33 cellular contexts compared by ENCODE assay signal in the genomic region with DNA sequence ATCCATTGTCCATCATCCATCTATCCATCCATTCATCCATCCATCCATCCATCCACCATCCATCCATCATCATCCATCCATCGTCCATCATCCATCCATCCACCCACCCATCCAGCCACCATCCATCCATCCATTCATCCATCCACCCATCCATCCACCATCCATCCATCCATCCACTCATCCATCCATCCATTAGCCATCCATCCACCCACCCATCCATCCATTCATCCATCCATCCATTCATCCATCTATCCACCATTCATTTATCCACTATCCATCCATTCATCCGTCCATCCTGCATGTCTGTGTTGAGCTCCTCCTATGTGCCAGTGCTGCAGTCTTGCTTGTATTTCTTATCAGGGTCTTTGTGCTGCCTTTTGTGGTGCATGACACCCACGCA. TPM values are rescaled to one million over a fixed set of nuclear protein-coding genes. Genes with fewer than 3 reads are reported as not detected.
"Had no signal": no experiment of that assay in that cellular context is flagged by ENCODE, and none has a peak within 500 bp of the region (broad histone marks: within the 10 kb centered on the region; RNA-seq: fewer than 3 reads in every experiment).

No MANE protein-coding gene starts in this region.

- ATAC-seq: activated CD8-positive, alpha-beta T cell treated with anti-CD3 and anti-CD28 coated beads for 36 hours; activated naive CD8-positive, alpha-beta T cell treated with anti-CD3 and anti-CD28 coated beads, Interleukin-2, amount 50 U/mL, for 24 hours; activated T-cell treated with anti-CD3 and anti-CD28 coated beads, Interleukin-2, amount 50 U/mL, for 4 hours; activated T-cell treated with anti-CD3 and anti-CD28 coated beads, Interleukin-2, amount 50 U/mL, for 72 hours had no signal

- FAIRE-seq: TTC549 had no signal

- H3K36me3 ChIP-seq: ascending aorta, cardiac muscle cell had no signal

- H3K27ac ChIP-seq: ascending aorta, cardiac muscle cell, VCaP had no signal

- H3K27me3 ChIP-seq: ascending aorta, cardiac muscle cell had no signal

- H3K9me3 ChIP-seq: ascending aorta had no signal

- H3K4me3 ChIP-seq: ascending aorta, cardiac muscle cell had no signal

- DNase-seq: activated B cell treated with CpG ODN at 0.5 μM for 24 hours; activated CD4-positive, alpha-beta memory T cell treated with anti-CD3 and anti-CD28 coated beads for 36 hours; activated CD4-positive, alpha-beta T cell treated with anti-CD3 and anti-CD28 coated beads for 4 hours; activated CD4-positive, alpha-beta T cell treated with anti-CD3 and anti-CD28 coated beads, Interleukin-2, amount 10 ng/mL, durations not matched to agents 24 days and 14 days; activated CD4-positive, alpha-beta T cell treated with anti-CD3 and anti-CD28 coated beads, Interleukin-2, amount 50 U/mL, for 1 hour; activated CD4-positive, alpha-beta T cell treated with anti-CD3 and anti-CD28 coated beads, Interleukin-2, amount 50 U/mL, for 4 hours; activated CD4-positive, CD25-positive, alpha-beta regulatory T cell treated with anti-CD3 and anti-CD28 coated beads, Interleukin-2, amount 50 U/mL, for 72 hours; activated CD8-positive, alpha-beta memory T cell treated with anti-CD3 and anti-CD28 coated beads, Interleukin-2, amount 50 U/mL, for 4 hours; activated CD8-positive, alpha-beta T cell treated with anti-CD3 and anti-CD28 coated beads for 36 hours; activated effector memory CD4-positive, alpha-beta T cell treated with Interleukin-2 at 50 U/mL for 16 hours; activated gamma-delta T cell; activated naive CD4-positive, alpha-beta T cell treated with anti-CD3 and anti-CD28 coated beads, Interleukin-2, amount 10 ng/mL, durations not matched to agents 7 days and 5 days; activated naive CD4-positive, alpha-beta T cell treated with Interleukin-2 at 50 U/mL for 16 hours; activated naive CD8-positive, alpha-beta T cell treated with anti-CD3 and anti-CD28 coated beads, Interleukin-2, amount 10 ng/mL, durations not matched to agents 7 days and 5 days; activated naive CD8-positive, alpha-beta T cell treated with anti-CD3 and anti-CD28 coated beads, Interleukin-2, amount 50 U/mL, for 24 hours; activated T-cell treated with anti-CD3 and anti-CD28 coated beads for 4 hours; activated T-cell treated with anti-CD3 and anti-CD28 coated beads, Interleukin-2, amount 50 U/mL, for 1 hour; activated T-cell treated with anti-CD3 and anti-CD28 coated beads, Interleukin-2, amount 50 U/mL, for 4 hours; activated T-cell treated with anti-CD3 and anti-CD28 coated beads, Interleukin-2, amount 50 U/mL, for 72 hours; amygdala; anterior cingulate cortex; caudate nucleus; cerebellar nuclear complex; T-helper 1 cell; T-helper 2 cell; T-helper 9 cell had no signal

RNA-seq across cellular contexts. Expression of a gene that starts 44.2 kb away (rescaled TPM):
- total RNA-seq: activated CD4-positive, alpha-beta T cell treated with anti-CD3 and anti-CD28 coated beads, Interleukin-2, amount 10 ng/mL, durations not matched to agents 24 days and 14 days; activated CD8-positive, alpha-beta memory T cell treated with anti-CD3 and anti-CD28 coated beads for 36 hours; activated T-helper 1 cell treated with anti-CD3 and anti-CD28 coated beads, Interleukin-12 subunit alpha, Interleukin-12 subunit beta, Interleukin-2, Interleukin-4 antibody, amounts not matched to agents 30 ng/mL and 10 ng/mL and 1 ng/mL, durations not matched to agents 14 hours and 24 hours and 36 hours; activated T-helper 2 cell treated with anti-CD3 and anti-CD28 coated beads, Interferon-gamma antibody, Interleukin-2, Interleukin-4, amounts not matched to agents 10 μg/mL and 5 μg/mL and 100 μg/mL, durations not matched to agents 14 hours and 24 hours and 36 hours had no signal
